Comparison of ENCODE assay signal across 17 cellular contexts in genomic region chr2:237344972-237345870, GRCh38.
DNase-seq lines count a peak whose midpoint lies in the region; ATAC-seq and TF ChIP-seq lines count a peak whose summit lies in the region.
"Had no signal": no experiment of that assay in that cellular context is flagged by ENCODE, and none has a peak within 500 bp of the region (broad histone marks: within the 10 kb centered on the region; RNA-seq: fewer than 3 reads in every experiment).

No MANE protein-coding gene starts in this region.

- H4K8ac ChIP-seq in trophoblast cell (ENCODE audit: low read depth, low read length) = no peak overlapping the region

- H4K91ac ChIP-seq in trophoblast cell (ENCODE audit: low read depth, low read length) = no peak overlapping the region

- H3K4me3 Mint-ChIP-seq in neural progenitor cell = no peak overlapping the region
- H3K4me3 Mint-ChIP-seq in stimulated activated memory B cell treated with anti-CD40 and anti-IgM and Interleukin-4, amounts not matched to agents 10 μg/mL and 1 μg/mL and 100 μg/mL, for 72 hours = no peak overlapping the region
- H3K4me3 Mint-ChIP-seq: CD4-positive, alpha-beta memory T cell had no signal

- H3K9ac ChIP-seq in trophoblast cell (ENCODE audit: low read length) = peak overlapping the region; percentile 1
- no peak overlapping the region for H3K9ac ChIP-seq in neural progenitor cell

- H3K4me2 ChIP-seq in trophoblast cell (ENCODE audit: low read length) (no peak overlapping the region), neural progenitor cell (no peak overlapping the region)

- H3K36me3 ChIP-seq in ACC112 (ENCODE audit: insufficient read depth, low read length) (peaks cover 89% of the 10 kb centered on the region), esophagus muscularis mucosa (peaks cover 12 to 70% (median 42%) of the 10 kb centered on the region in 4 donors), trophoblast cell (ENCODE audit: control insufficient read depth in 1 of 2, insufficient read depth in 2 of 2, low read length in 2 of 2) (peaks cover 49 to 54% of the 10 kb centered on the region in 2 experiments), neural progenitor cell (no peaks in the 10 kb centered on the region)

- H3K36me3 Mint-ChIP-seq in neural progenitor cell = no peaks in the 10 kb centered on the region
- no peaks in the 10 kb centered on the region for H3K36me3 Mint-ChIP-seq in stimulated activated memory B cell treated with anti-CD40 and anti-IgM and Interleukin-4, amounts not matched to agents 10 μg/mL and 1 μg/mL and 100 μg/mL, for 72 hours
- H3K36me3 Mint-ChIP-seq: CD4-positive, alpha-beta memory T cell had no signal

- peaks cover 45% of the 10 kb centered on the region for H3K79me2 ChIP-seq in ACC112 (ENCODE audit: control insufficient read depth, insufficient read depth, low read length, unreplicated experiment)
- no peaks in the 10 kb centered on the region for H3K79me2 ChIP-seq in trophoblast cell (ENCODE audit: control insufficient read depth, insufficient read depth, low read length, poor library complexity)
- H3K79me2 ChIP-seq in neural progenitor cell (ENCODE audit: low read depth) = no peaks in the 10 kb centered on the region

- no peak overlapping the region for H2BK12ac ChIP-seq in trophoblast cell (ENCODE audit: low read length)

- H3K23ac ChIP-seq in trophoblast cell (ENCODE audit: low read length) = no peak overlapping the region

- no peak for TF ChIP-seq CTCF in esophagus muscularis mucosa (IDR thresholded peaks at IDR 0.05)
- TF ChIP-seq CTCF in neural progenitor cell (IDR thresholded peaks at IDR 0.05) = no peak

- H3K9me3 Mint-ChIP-seq in neural progenitor cell = no peaks in the 10 kb centered on the region
- no peaks in the 10 kb centered on the region for H3K9me3 Mint-ChIP-seq in stimulated activated memory B cell treated with anti-CD40 and anti-IgM and Interleukin-4, amounts not matched to agents 10 μg/mL and 1 μg/mL and 100 μg/mL, for 72 hours
- H3K9me3 Mint-ChIP-seq: CD4-positive, alpha-beta memory T cell had no signal

- TF ChIP-seq EP300 in esophagus muscularis mucosa (IDR thresholded peaks at IDR 0.05) = no peak

- no peaks in the 10 kb centered on the region for H3K27me3 Mint-ChIP-seq in neural progenitor cell (ENCODE audit: insufficient read depth, low read depth)
- peaks cover 1% of the 10 kb centered on the region for H3K27me3 Mint-ChIP-seq in stimulated activated memory B cell treated with anti-CD40 and anti-IgM and Interleukin-4, amounts not matched to agents 10 μg/mL and 1 μg/mL and 100 μg/mL, for 72 hours

- H3K27ac ChIP-seq in ACC112 (ENCODE audit: low read depth, low read length) (peak overlapping the region; percentile 68), esophagus muscularis mucosa (replicated peaks in 1 of 4) (peak overlapping the region in 3 of 4 donors; percentile 4 to 55 (median 20)), trophoblast cell (ENCODE audit: low read depth, low read length) (no peak overlapping the region), neural progenitor cell (no peak overlapping the region)

- H3K4me1 Mint-ChIP-seq in neural progenitor cell = no peaks in the 10 kb centered on the region
- no peaks in the 10 kb centered on the region for H3K4me1 Mint-ChIP-seq in stimulated activated memory B cell treated with anti-CD40 and anti-IgM and Interleukin-4, amounts not matched to agents 10 μg/mL and 1 μg/mL and 100 μg/mL, for 72 hours
- H3K4me1 Mint-ChIP-seq: CD4-positive, alpha-beta memory T cell had no signal

- intact Hi-C loops in esophagus muscularis mucosa (cut with DNase I) = no loop called here

- peaks cover 48% of the 10 kb centered on the region for H3K4me1 ChIP-seq in ACC112 (ENCODE audit: control insufficient read depth, insufficient read depth, low read length, unreplicated experiment)
- peaks cover 0 to 12% (median 6%) of the 10 kb centered on the region in 4 donors for H3K4me1 ChIP-seq in esophagus muscularis mucosa
- H3K4me1 ChIP-seq in trophoblast cell (ENCODE audit: control insufficient read depth in 1 of 2, insufficient read depth in 2 of 2, low read length in 2 of 2) = no peaks in the 10 kb centered on the region
- H3K4me1 ChIP-seq in neural progenitor cell = no peaks in the 10 kb centered on the region

- no peak overlapping the region for H2AK5ac ChIP-seq in trophoblast cell (ENCODE audit: low read length)

- H3K14ac ChIP-seq in trophoblast cell (ENCODE audit: low read length) = no peak overlapping the region

- H3K4ac ChIP-seq in trophoblast cell (ENCODE audit: low read depth, low read length) = no peak overlapping the region

- no peaks in the 10 kb centered on the region for H4K20me1 ChIP-seq in neural progenitor cell (ENCODE audit: low read depth)

- no peak overlapping the region for H3K18ac ChIP-seq in trophoblast cell (ENCODE audit: low read length)

- no peaks in the 10 kb centered on the region for H3K9me3 ChIP-seq in esophagus muscularis mucosa
- H3K9me3 ChIP-seq in trophoblast cell (ENCODE audit: insufficient read depth, low read depth, low read length) = peaks cover 4% of the 10 kb centered on the region
- H3K9me3 ChIP-seq in neural progenitor cell (ENCODE audit: low read depth) = no peaks in the 10 kb centered on the region

- TF ChIP-seq POLR2A in esophagus muscularis mucosa (IDR thresholded peaks at IDR 0.05; ENCODE audit: low read depth) = no peak

- DNase-seq in LHCN-M2 (ENCODE audit: low read depth) = peak; percentile 46
- no peak for DNase-seq in esophagus muscularis mucosa (ENCODE audit: extremely low spot score)
- no peak for DNase-seq in trophoblast cell
- DNase-seq in G401 (ENCODE audit: low spot score) = no peak
- DNase-seq in neural progenitor cell (ENCODE audit: low spot score) = no peak
- DNase-seq: CD4-positive, alpha-beta memory T cell; DMS79; KG1; NCI-H1092; NCI-H1694; NCI-H2107; NCI-H748 treated with DMSO at 0.1 percent for 48 hours had no signal

- H3K27me3 ChIP-seq in ACC112 (ENCODE audit: insufficient read depth, low read length) (no peaks in the 10 kb centered on the region), esophagus muscularis mucosa (no peaks in the 10 kb centered on the region), trophoblast cell (ENCODE audit: insufficient read depth, low read length) (no peaks in the 10 kb centered on the region), neural progenitor cell (no peaks in the 10 kb centered on the region)

- H2AFZ ChIP-seq in ACC112 (ENCODE audit: low read length, unreplicated experiment) = no peak overlapping the region
- H2AFZ ChIP-seq in trophoblast cell (ENCODE audit: insufficient read depth, low read length, poor library complexity) = no peak overlapping the region
- H2AFZ ChIP-seq in neural progenitor cell (replicated peaks) = no peak overlapping the region

- ATAC-seq in GM21423 (IDR thresholded peaks at IDR 0.05; ENCODE audit: unreplicated experiment) = no peak
- no peak for ATAC-seq in stimulated activated memory B cell treated with anti-CD40 and anti-IgM and Interleukin-4, amounts not matched to agents 10 μg/mL and 1 μg/mL and 100 μg/mL, for 72 hours
- ATAC-seq: HCT116, PC-3 had no signal

- in situ Hi-C loops in G401 (cut with HindIII; ENCODE audit: low sequenced_read_pairs) = no loop called here

- H4K12ac ChIP-seq in trophoblast cell (ENCODE audit: low read depth, low read length) = no peak overlapping the region

- 92% methylated on average over 13 of the region's 13 CpGs for WGBS in esophagus muscularis mucosa
- WGBS in trophoblast cell (ENCODE audit: extremely low coverage, insufficient coverage, insufficient read length) = no CpG with 5 or more reads among the region's 13 CpGs

- H3F3A ChIP-seq in neural progenitor cell (ENCODE audit: low read depth) = no peaks in the 10 kb centered on the region

- H3K79me1 ChIP-seq in trophoblast cell (ENCODE audit: low read length) = peaks cover 2% of the 10 kb centered on the region

- no peak overlapping the region for H3K27ac Mint-ChIP-seq in neural progenitor cell
- no peak overlapping the region for H3K27ac Mint-ChIP-seq in stimulated activated memory B cell treated with anti-CD40 and anti-IgM and Interleukin-4, amounts not matched to agents 10 μg/mL and 1 μg/mL and 100 μg/mL, for 72 hours

- H2BK120ac ChIP-seq in trophoblast cell (ENCODE audit: insufficient read depth, low read length, poor library complexity) = no peak overlapping the region

- H2BK5ac ChIP-seq in trophoblast cell (ENCODE audit: low read depth, low read length, poor library complexity) = no peak overlapping the region

- H3K4me3 ChIP-seq in ACC112 (ENCODE audit: low read depth, low read length) (no peak overlapping the region), esophagus muscularis mucosa (no peak overlapping the region), trophoblast cell (ENCODE audit: low read depth, low read length) (no peak overlapping the region), neural progenitor cell (no peak overlapping the region)

Comparison
In these comparisons a context has a peak if more than half of its experiments do, and no peak if none do; other contexts are left out.
1. H3K27ac ChIP-seq: peak in ACC112 (single experiment) and esophagus muscularis mucosa (3 of 4); none in trophoblast cell (single experiment) and neural progenitor cell (single experiment).